ENCODE assay signal across 1 cellular context in genomic region chr1:22025368-22026154, GRCh38.
TF ChIP-seq lines count a peak whose summit lies in the region.

No MANE protein-coding gene starts in this region.

TF ChIP-seq in HepG2, 621 proteins besides CTCF, POLR2A, EP300 and RAD21 (continued from another document and continues in another):
- TF ChIP-seq ZHX2 (IDR thresholded peaks at IDR 0.05; ENCODE audit: low read depth) (peak; percentile 53), ZHX2 (CRISPR knock-in tag; IDR thresholded peaks at IDR 0.05; ENCODE audit: borderline replicate concordance) (no peak), FOXJ3 (CRISPR knock-in tag; IDR thresholded peaks at IDR 0.05; ENCODE audit: borderline replicate concordance) (peak; percentile 34; the same call in 1 of the 2 replicates), TARDBP (CRISPR knock-in tag; IDR thresholded peaks at IDR 0.05) (peak; percentile 68; the same call in 1 of the 2 replicates), ZSCAN31 (CRISPR knock-in tag; IDR thresholded peaks at IDR 0.05; ENCODE audit: low read depth) (peak; percentile 10; the same call in 1 of the 2 replicates), TCF12 (IDR thresholded peaks at IDR 0.05) (no peak), TCF12 (CRISPR knock-in tag; IDR thresholded peaks at IDR 0.05) (0 out of 2 replicates have a peak, but pooled peaks have one; percentile 30), ZNF558 (CRISPR knock-in tag; IDR thresholded peaks at IDR 0.05; ENCODE audit: borderline replicate concordance) (no peak), ESRRA (CRISPR knock-in tag; IDR thresholded peaks at IDR 0.05; ENCODE audit: low read depth) (0 out of 2 replicates have a peak, but pooled peaks have one; percentile 38), ZBTB3 (CRISPR knock-in tag; IDR thresholded peaks at IDR 0.05; ENCODE audit: borderline replicate concordance, low read depth) (no peak), FOSL1 (CRISPR knock-in tag; IDR thresholded peaks at IDR 0.05; ENCODE audit: borderline replicate concordance) (no peak; the same call in 1 of the 2 replicates), ZBTB34 (CRISPR knock-in tag; IDR thresholded peaks at IDR 0.05) (no peak), BCLAF1 (IDR thresholded peaks at IDR 0.05) (no peak), CBX1 (IDR thresholded peaks at IDR 0.05; ENCODE audit: low read depth) (no peak), GRHL1 (CRISPR knock-in tag; conservative IDR thresholded peaks at IDR 0.05) (no peak), MED1 (CRISPR knock-in tag; IDR thresholded peaks at IDR 0.05) (peak; percentile 48; the same call in 1 of the 2 replicates), ZC3H13 (CRISPR knock-in tag; IDR thresholded peaks at IDR 0.05) (peak; percentile 82; the same call in 1 of the 2 replicates), ZNF746 (CRISPR knock-in tag; IDR thresholded peaks at IDR 0.05) (no peak), TOPORS (CRISPR knock-in tag; IDR thresholded peaks at IDR 0.05) (no peak), SOX6 (IDR thresholded peaks at IDR 0.05) (no peak), SOX6 (CRISPR knock-in tag; IDR thresholded peaks at IDR 0.05) (peak; percentile 35; the same call in 1 of the 2 replicates), HDAC2 (CRISPR knock-in tag; IDR thresholded peaks at IDR 0.05) (0 out of 2 replicates have a peak, but pooled peaks have one; percentile 10), ZNF282 (IDR thresholded peaks at IDR 0.05; ENCODE audit: partially characterized antibody) (no peak), ZNF136 (CRISPR knock-in tag; IDR thresholded peaks at IDR 0.05; ENCODE audit: low read depth) (0 out of 2 replicates have a peak, but pooled peaks have one; percentile 65), KDM1A (CRISPR knock-in tag; IDR thresholded peaks at IDR 0.05) (no peak), ZNF30 (CRISPR knock-in tag; IDR thresholded peaks at IDR 0.05) (0 out of 2 replicates have a peak, but pooled peaks have one; percentile 37), ZNF44 (CRISPR knock-in tag; IDR thresholded peaks at IDR 0.05) (no peak), TBL1XR1 (IDR thresholded peaks at IDR 0.05; ENCODE audit: borderline replicate concordance, low read length, partially characterized antibody) (no peak), ZNF782 (CRISPR knock-in tag; IDR thresholded peaks at IDR 0.05; ENCODE audit: borderline replicate concordance) (no peak), HIVEP1 (CRISPR knock-in tag; IDR thresholded peaks at IDR 0.05) (peak; percentile 65; the same call in 1 of the 2 replicates), ZNF180 (CRISPR knock-in tag; IDR thresholded peaks at IDR 0.05; ENCODE audit: borderline replicate concordance, low read depth) (no peak), ASH2L (IDR thresholded peaks at IDR 0.05; ENCODE audit: insufficient read length, low read depth, low read length) (peak; percentile 96), CREB1 (IDR thresholded peaks at IDR 0.05) (0 out of 2 replicates have a peak, but pooled peaks have one; percentile 9), CREB1 (CRISPR knock-in tag; IDR thresholded peaks at IDR 0.05) (peak; percentile 86), FOSL2 (CRISPR knock-in tag; IDR thresholded peaks at IDR 0.05) (peak; percentile 88), PHF8 (CRISPR knock-in tag; IDR thresholded peaks at IDR 0.05) (peak; percentile 91), ZNF335 (CRISPR knock-in tag; IDR thresholded peaks at IDR 0.05) (peak; percentile 73; the same call in 1 of the 2 replicates), ZNF350 (CRISPR knock-in tag; IDR thresholded peaks at IDR 0.05; ENCODE audit: borderline replicate concordance, low read depth) (peak; percentile 90; the same call in 1 of the 2 replicates), ZNF567 (CRISPR knock-in tag; IDR thresholded peaks at IDR 0.05; ENCODE audit: borderline replicate concordance) (no peak), ZNF121 (CRISPR knock-in tag; IDR thresholded peaks at IDR 0.05) (no peak), ZNF629 (CRISPR knock-in tag; conservative IDR thresholded peaks at IDR 0.05) (peak; percentile 70), SIN3B (IDR thresholded peaks at IDR 0.05; ENCODE audit: low read length) (no peak), ZNF354B (CRISPR knock-in tag; IDR thresholded peaks at IDR 0.05) (no peak), ZNF34 (CRISPR knock-in tag; IDR thresholded peaks at IDR 0.05; ENCODE audit: borderline replicate concordance) (0 out of 2 replicates have a peak, but pooled peaks have one; percentile 46), XRCC5 (optimal IDR thresholded peaks at IDR 0.05; ENCODE audit: low read length) (peak; percentile 39), RAD51 (IDR thresholded peaks at IDR 0.05; ENCODE audit: borderline replicate concordance) (no peak), SPEN (CRISPR knock-in tag; IDR thresholded peaks at IDR 0.05; ENCODE audit: low read depth) (peak; percentile 79), ZNF749 (CRISPR knock-in tag; IDR thresholded peaks at IDR 0.05; ENCODE audit: borderline replicate concordance) (0 out of 2 replicates have a peak, but pooled peaks have one; percentile 83), JUN (CRISPR knock-in tag; IDR thresholded peaks at IDR 0.05) (no peak), KLF11 (CRISPR knock-in tag; IDR thresholded peaks at IDR 0.05) (no peak), MED8 (CRISPR knock-in tag; IDR thresholded peaks at IDR 0.05; ENCODE audit: insufficient replicate concordance) (peak; percentile 52), ADNP (CRISPR knock-in tag; IDR thresholded peaks at IDR 0.05) (no peak)
- TF ChIP-seq, protein P1, sequence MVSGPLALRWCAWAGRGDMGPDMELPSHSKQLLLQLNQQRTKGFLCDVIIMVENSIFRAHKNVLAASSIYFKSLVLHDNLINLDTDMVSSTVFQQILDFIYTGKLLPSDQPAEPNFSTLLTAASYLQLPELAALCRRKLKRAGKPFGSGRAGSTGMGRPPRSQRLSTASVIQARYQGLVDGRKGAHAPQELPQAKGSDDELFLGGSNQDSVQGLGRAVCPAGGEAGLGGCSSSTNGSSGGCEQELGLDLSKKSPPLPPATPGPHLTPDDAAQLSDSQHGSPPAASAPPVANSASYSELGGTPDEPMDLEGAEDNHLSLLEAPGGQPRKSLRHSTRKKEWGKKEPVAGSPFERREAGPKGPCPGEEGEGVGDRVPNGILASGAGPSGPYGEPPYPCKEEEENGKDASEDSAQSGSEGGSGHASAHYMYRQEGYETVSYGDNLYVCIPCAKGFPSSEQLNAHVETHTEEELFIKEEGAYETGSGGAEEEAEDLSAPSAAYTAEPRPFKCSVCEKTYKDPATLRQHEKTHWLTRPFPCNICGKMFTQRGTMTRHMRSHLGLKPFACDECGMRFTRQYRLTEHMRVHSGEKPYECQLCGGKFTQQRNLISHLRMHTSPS (CRISPR knock-in tag; IDR thresholded peaks at IDR 0.05; ENCODE audit: low read depth), result peak; percentile 36; the same call in 1 of the 2 replicates
- TF ChIP-seq, protein P2, sequence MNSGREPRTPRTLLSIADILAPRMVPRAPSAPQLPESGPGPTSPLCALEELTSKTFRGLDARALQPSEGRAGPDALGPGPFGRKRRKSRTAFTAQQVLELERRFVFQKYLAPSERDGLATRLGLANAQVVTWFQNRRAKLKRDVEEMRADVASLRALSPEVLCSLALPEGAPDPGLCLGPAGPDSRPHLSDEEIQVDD (CRISPR knock-in tag; IDR thresholded peaks at IDR 0.05; ENCODE audit: borderline replicate concordance), result no peak
- TF ChIP-seq, protein P3, sequence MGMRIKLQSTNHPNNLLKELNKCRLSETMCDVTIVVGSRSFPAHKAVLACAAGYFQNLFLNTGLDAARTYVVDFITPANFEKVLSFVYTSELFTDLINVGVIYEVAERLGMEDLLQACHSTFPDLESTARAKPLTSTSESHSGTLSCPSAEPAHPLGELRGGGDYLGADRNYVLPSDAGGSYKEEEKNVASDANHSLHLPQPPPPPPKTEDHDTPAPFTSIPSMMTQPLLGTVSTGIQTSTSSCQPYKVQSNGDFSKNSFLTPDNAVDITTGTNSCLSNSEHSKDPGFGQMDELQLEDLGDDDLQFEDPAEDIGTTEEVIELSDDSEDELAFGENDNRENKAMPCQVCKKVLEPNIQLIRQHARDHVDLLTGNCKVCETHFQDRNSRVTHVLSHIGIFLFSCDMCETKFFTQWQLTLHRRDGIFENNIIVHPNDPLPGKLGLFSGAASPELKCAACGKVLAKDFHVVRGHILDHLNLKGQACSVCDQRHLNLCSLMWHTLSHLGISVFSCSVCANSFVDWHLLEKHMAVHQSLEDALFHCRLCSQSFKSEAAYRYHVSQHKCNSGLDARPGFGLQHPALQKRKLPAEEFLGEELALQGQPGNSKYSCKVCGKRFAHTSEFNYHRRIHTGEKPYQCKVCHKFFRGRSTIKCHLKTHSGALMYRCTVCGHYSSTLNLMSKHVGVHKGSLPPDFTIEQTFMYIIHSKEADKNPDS (CRISPR knock-in tag; IDR thresholded peaks at IDR 0.05), result peak; percentile 79
- TF ChIP-seq, protein P4, sequence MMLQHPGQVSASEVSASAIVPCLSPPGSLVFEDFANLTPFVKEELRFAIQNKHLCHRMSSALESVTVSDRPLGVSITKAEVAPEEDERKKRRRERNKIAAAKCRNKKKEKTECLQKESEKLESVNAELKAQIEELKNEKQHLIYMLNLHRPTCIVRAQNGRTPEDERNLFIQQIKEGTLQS (CRISPR knock-in tag; IDR thresholded peaks at IDR 0.05), result peak; percentile 54; the same call in 1 of the 2 replicates
